ENCODE assay signal across 29 cellular contexts in genomic region chr11:46180741-46181140, GRCh38.
"Had no signal": no experiment of that assay in that cellular context is flagged by ENCODE, and none has a peak within 500 bp of the region (broad histone marks: within the 10 kb centered on the region; RNA-seq: fewer than 3 reads in every experiment).

No MANE protein-coding gene starts in this region.

- H3K9ac ChIP-seq: parathyroid adenoma had no signal

- FAIRE-seq: urothelium cell line had no signal

- H3K27ac Mint-ChIP-seq: naive thymus-derived CD8-positive, alpha-beta T cell; nephron; stimulated activated effector memory CD8-positive, alpha-beta T cell treated with anti-CD3 and anti-CD28 coated beads, Interleukin-12 subunit alpha, Interleukin-12 subunit beta, amount 100 ng/mL, for 72 hours; stimulated activated naive CD8-positive, alpha-beta T cell treated with anti-CD3 and anti-CD28 coated beads, Interleukin-15, Interleukin-2, amounts not matched to agents 100 ng/mL and 50 ng/mL, for 24 hours had no signal

- H2AFZ ChIP-seq: hepatocyte, parathyroid adenoma had no signal

- DNase-seq: islet precursor cell; left colon; left lung; lower lobe of right lung; mammary epithelial cell; mesenchymal stem cell; naive thymus-derived CD8-positive, alpha-beta T cell; occipital lobe; psoas muscle; right lobe of liver; stimulated activated CD4-positive, alpha-beta T cell treated with anti-CD3 and anti-CD28 coated beads, Interleukin-12 subunit alpha, Interleukin-12 subunit beta, amount 100 ng/mL, for 4 hours; stimulated activated CD4-positive, alpha-beta T cell treated with anti-CD3 and anti-CD28 coated beads, Interleukin-15, amount 100 ng/mL, for 24 hours; stimulated activated CD4-positive, alpha-beta T cell treated with anti-CD3 and anti-CD28 coated beads, Interleukin-2, amount 100 ng/mL, for 24 hours; stimulated activated CD4-positive, alpha-beta T cell treated with anti-CD3 and anti-CD28 coated beads, Interleukin-4, amount 100 ng/mL, for 1 hour; stimulated activated naive CD4-positive, alpha-beta T cell; tibial artery; trophoblast cell; upper lobe of right lung had no signal

- H3K36me3 Mint-ChIP-seq: stimulated activated effector memory CD8-positive, alpha-beta T cell treated with anti-CD3 and anti-CD28 coated beads, Interleukin-12 subunit alpha, Interleukin-12 subunit beta, amount 100 ng/mL, for 72 hours had no signal

- H3K4me1 Mint-ChIP-seq: naive thymus-derived CD8-positive, alpha-beta T cell; nephron; neural crest cell; stimulated activated effector memory CD8-positive, alpha-beta T cell treated with anti-CD3 and anti-CD28 coated beads, Interleukin-12 subunit alpha, Interleukin-12 subunit beta, amount 100 ng/mL, for 72 hours had no signal

- H3K4me2 ChIP-seq: hepatocyte had no signal

- H3K27me3 ChIP-seq: suprapubic skin had no signal

- H3K9me3 ChIP-seq: left lung, lower lobe of right lung, neutrophil, right lobe of liver, suprapubic skin, thoracic aorta, tibial artery, upper lobe of right lung had no signal

- H3K36me3 ChIP-seq: left lung, lower lobe of right lung, neutrophil, right lobe of liver, suprapubic skin, thoracic aorta, tibial artery, upper lobe of right lung had no signal

- H3K4me3 Mint-ChIP-seq: naive thymus-derived CD8-positive, alpha-beta T cell; nephron; neural crest cell; stimulated activated effector memory CD8-positive, alpha-beta T cell treated with anti-CD3 and anti-CD28 coated beads, Interleukin-12 subunit alpha, Interleukin-12 subunit beta, amount 100 ng/mL, for 72 hours; stimulated activated naive CD8-positive, alpha-beta T cell treated with anti-CD3 and anti-CD28 coated beads, Interleukin-15, Interleukin-2, amounts not matched to agents 100 ng/mL and 50 ng/mL, for 24 hours had no signal

- H3K27ac ChIP-seq: hepatocyte, left lung, lower lobe of right lung, neutrophil, parathyroid adenoma, psoas muscle, right lobe of liver, skin epidermis, suprapubic skin, thoracic aorta, tibial artery, upper lobe of right lung had no signal

- H3K79me2 ChIP-seq: hepatocyte, parathyroid adenoma had no signal

- H3K4me1 ChIP-seq: left lung, lower lobe of right lung, psoas muscle, right lobe of liver, suprapubic skin, tibial artery, upper lobe of right lung had no signal

- H3K4me3 ChIP-seq: hepatocyte, left lung, lower lobe of right lung, psoas muscle, right lobe of liver, skin epidermis, suprapubic skin, thoracic aorta, tibial artery, upper lobe of right lung had no signal

- H3K9me3 Mint-ChIP-seq: neural crest cell; stimulated activated effector memory CD8-positive, alpha-beta T cell treated with anti-CD3 and anti-CD28 coated beads, Interleukin-12 subunit alpha, Interleukin-12 subunit beta, amount 100 ng/mL, for 72 hours had no signal
